ENCODE assay signal across 9 cellular contexts in the genomic region with DNA sequence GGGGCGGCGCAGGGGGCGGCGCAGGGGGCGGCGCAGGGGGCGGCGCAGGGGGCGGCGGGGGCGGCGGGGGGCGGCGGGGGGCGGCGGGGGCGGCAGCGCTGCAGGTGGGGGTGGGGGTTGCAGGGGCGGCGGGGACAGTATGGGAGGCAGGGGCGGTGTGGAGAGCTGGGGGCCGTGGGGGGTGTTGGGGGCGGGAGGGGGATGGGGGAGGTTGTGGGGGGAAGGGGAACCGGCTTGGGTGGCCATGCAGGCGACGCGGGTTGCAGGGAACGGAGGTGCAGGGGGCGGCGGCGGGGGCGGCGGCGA. TPM values are rescaled to one million over a fixed set of nuclear protein-coding genes. Genes with fewer than 3 reads are reported as not detected.
DNase-seq lines count a peak whose midpoint lies in the region; ATAC-seq and TF ChIP-seq lines count a peak whose summit lies in the region.
"Had no signal": no experiment of that assay in that cellular context is flagged by ENCODE, and none has a peak within 500 bp of the region (broad histone marks: within the 10 kb centered on the region; RNA-seq: fewer than 3 reads in every experiment).

No MANE protein-coding gene starts in this region.

- TF ChIP-seq CTCF in GM23338 (conservative IDR thresholded peaks at IDR 0.05; ENCODE audit: low read depth in 2 of 2), result no peak
- no peak for TF ChIP-seq CTCF in fibroblast of villous mesenchyme (IDR thresholded peaks at IDR 0.05; ENCODE audit: insufficient read depth, low read depth, low read length)

- no peak overlapping the region; the same call in 1 of the 2 replicates for H3K4me2 ChIP-seq in GM23338

- H4K20me1 ChIP-seq in GM23338 (replicated peaks; ENCODE audit: insufficient read depth), result no peaks in the 10 kb centered on the region

- ATAC-seq in GM23338, result no peak
- no peak for ATAC-seq in stimulated activated effector memory CD8-positive, alpha-beta T cell treated with anti-CD3 and anti-CD28 coated beads, Interleukin-12 subunit alpha, Interleukin-12 subunit beta, amount 100 ng/mL, for 72 hours
- no peak for ATAC-seq in HG02588 (IDR thresholded peaks at IDR 0.05; ENCODE audit: unreplicated experiment)

- peak overlapping the region; percentile 53; the same call in 1 of the 2 replicates for H3K4me3 ChIP-seq in GM23338
- peak overlapping the region; percentile 64 for H3K4me3 ChIP-seq in NT2/D1 (ENCODE audit: insufficient read length, low read depth)
- H3K4me3 ChIP-seq in fibroblast of villous mesenchyme (ENCODE audit: low read depth, low read length), result peak overlapping the region; percentile 48

- H3K4me1 Mint-ChIP-seq in GM23338, result peaks cover 28% of the 10 kb centered on the region
- peaks cover 26% of the 10 kb centered on the region for H3K4me1 Mint-ChIP-seq in stimulated activated effector memory CD8-positive, alpha-beta T cell treated with anti-CD3 and anti-CD28 coated beads, Interleukin-12 subunit alpha, Interleukin-12 subunit beta, amount 100 ng/mL, for 72 hours

- H3F3A ChIP-seq in GM23338 (replicated peaks; ENCODE audit: low read depth), result 0 out of 2 replicates have a peak, but pooled peaks cover 2% of the 10 kb centered on the region

- DNase-seq in GM23338 (ENCODE audit: low spot score), result no peak
- no peak for DNase-seq in NT2/D1 (ENCODE audit: low read depth, low spot score)
- no peak for DNase-seq in fibroblast of villous mesenchyme (ENCODE audit: low read depth)
- DNase-seq in stimulated activated effector memory CD8-positive, alpha-beta T cell treated with anti-CD3 and anti-CD28 coated beads, Interleukin-12 subunit alpha, Interleukin-12 subunit beta, amount 100 ng/mL, for 72 hours (ENCODE audit: low spot score in 2 of 2), result no peak
- DNase-seq in pons (ENCODE audit: low spot score), result no peak
- no peak for DNase-seq in stimulated activated CD4-positive, alpha-beta T cell treated with anti-CD3 and anti-CD28 coated beads, Interleukin-2, amount 100 ng/mL, for 48 hours
- DNase-seq in NCI-H187 (lab: John Stamatoyannopoulos, UW), result no peak
- DNase-seq: NCI-H2029 had no signal

- H3K36me3 Mint-ChIP-seq in GM23338 (ENCODE audit: low read depth), result no peaks in the 10 kb centered on the region
- peaks cover 15% of the 10 kb centered on the region for H3K36me3 Mint-ChIP-seq in stimulated activated effector memory CD8-positive, alpha-beta T cell treated with anti-CD3 and anti-CD28 coated beads, Interleukin-12 subunit alpha, Interleukin-12 subunit beta, amount 100 ng/mL, for 72 hours

- H3K27ac ChIP-seq in GM23338 (ENCODE audit: low read depth), result no peak overlapping the region

- H3K9me3 ChIP-seq in NT2/D1 (ENCODE audit: insufficient read depth, low read length), result no peaks in the 10 kb centered on the region

- H3K27me3 ChIP-seq in GM23338 (ENCODE audit: insufficient read depth) (no peaks in the 10 kb centered on the region), NT2/D1 (ENCODE audit: insufficient read depth, insufficient read length) (peaks cover 6% of the 10 kb centered on the region)

- no peak overlapping the region for H2AFZ ChIP-seq in GM23338

- no peak overlapping the region for H3K4me3 Mint-ChIP-seq in GM23338
- peak overlapping the region; percentile 81 for H3K4me3 Mint-ChIP-seq in stimulated activated effector memory CD8-positive, alpha-beta T cell treated with anti-CD3 and anti-CD28 coated beads, Interleukin-12 subunit alpha, Interleukin-12 subunit beta, amount 100 ng/mL, for 72 hours

- no peaks in the 10 kb centered on the region for H3K79me2 ChIP-seq in GM23338 (replicated peaks; ENCODE audit: insufficient read depth)

- no peaks in the 10 kb centered on the region for H3K36me3 ChIP-seq in GM23338 (ENCODE audit: insufficient read depth)
- H3K36me3 ChIP-seq in NT2/D1 (ENCODE audit: insufficient read depth, insufficient read length, low read length), result peaks cover 2% of the 10 kb centered on the region

- H3K4me1 ChIP-seq in GM23338 (ENCODE audit: insufficient read depth), result peaks cover 11% of the 10 kb centered on the region
- H3K4me1 ChIP-seq in NT2/D1 (ENCODE audit: insufficient read depth, insufficient read length), result peaks cover 38% of the 10 kb centered on the region

- H3K27ac Mint-ChIP-seq in GM23338, result no peak overlapping the region
- peak overlapping the region; percentile 96 for H3K27ac Mint-ChIP-seq in stimulated activated effector memory CD8-positive, alpha-beta T cell treated with anti-CD3 and anti-CD28 coated beads, Interleukin-12 subunit alpha, Interleukin-12 subunit beta, amount 100 ng/mL, for 72 hours

- H3K9me2 ChIP-seq in GM23338 (ENCODE audit: insufficient read depth), result no peaks in the 10 kb centered on the region

- peaks cover 4% of the 10 kb centered on the region; the same call in 1 of the 3 replicates for H3K9me3 Mint-ChIP-seq in GM23338
- no peaks in the 10 kb centered on the region for H3K9me3 Mint-ChIP-seq in stimulated activated effector memory CD8-positive, alpha-beta T cell treated with anti-CD3 and anti-CD28 coated beads, Interleukin-12 subunit alpha, Interleukin-12 subunit beta, amount 100 ng/mL, for 72 hours

- peaks cover 10% of the 10 kb centered on the region for H3K27me3 Mint-ChIP-seq in GM23338 (ENCODE audit: insufficient read depth, low read depth, poor library complexity)

- H3K9ac ChIP-seq in NT2/D1 (ENCODE audit: insufficient read length, low read depth), result no peak overlapping the region

TF ChIP-seq in GM23338, 12 proteins besides CTCF, POLR2A, EP300 and RAD21 (continues in another document):
- no peak for TF ChIP-seq ZNF114 (CRISPR knock-in tag; IDR thresholded peaks at IDR 0.05)
- no peak for TF ChIP-seq JUNB (IDR thresholded peaks at IDR 0.05; ENCODE audit: unreplicated experiment)
- TF ChIP-seq EZH2phosphoT487 (IDR thresholded peaks at IDR 0.05; ENCODE audit: unreplicated experiment), result no peak
- no peak for TF ChIP-seq ETS1 (IDR thresholded peaks at IDR 0.05)
- TF ChIP-seq NANOG (IDR thresholded peaks at IDR 0.05; ENCODE audit: borderline replicate concordance), result no peak

RNA-seq across cellular contexts. Expression of gene SLC19A1, which starts 13.0 kb away (rescaled TPM):
- 25.9 and 33.0 TPM in 2 replicates for total RNA-seq in GM23338 (2014; rRNA removed; shearing (Covaris generic))
- 31.2 and 37.4 TPM in 2 replicates for polyA plus RNA-seq in GM23338 (2016; fragmentation: Nextera tagmentation; extraction: Ambion mirVana)
- 4.8 and 6.5 TPM in 2 replicates for total RNA-seq in fibroblast of villous mesenchyme
